8 cellular contexts compared by ENCODE assay signal in the genomic region with DNA sequence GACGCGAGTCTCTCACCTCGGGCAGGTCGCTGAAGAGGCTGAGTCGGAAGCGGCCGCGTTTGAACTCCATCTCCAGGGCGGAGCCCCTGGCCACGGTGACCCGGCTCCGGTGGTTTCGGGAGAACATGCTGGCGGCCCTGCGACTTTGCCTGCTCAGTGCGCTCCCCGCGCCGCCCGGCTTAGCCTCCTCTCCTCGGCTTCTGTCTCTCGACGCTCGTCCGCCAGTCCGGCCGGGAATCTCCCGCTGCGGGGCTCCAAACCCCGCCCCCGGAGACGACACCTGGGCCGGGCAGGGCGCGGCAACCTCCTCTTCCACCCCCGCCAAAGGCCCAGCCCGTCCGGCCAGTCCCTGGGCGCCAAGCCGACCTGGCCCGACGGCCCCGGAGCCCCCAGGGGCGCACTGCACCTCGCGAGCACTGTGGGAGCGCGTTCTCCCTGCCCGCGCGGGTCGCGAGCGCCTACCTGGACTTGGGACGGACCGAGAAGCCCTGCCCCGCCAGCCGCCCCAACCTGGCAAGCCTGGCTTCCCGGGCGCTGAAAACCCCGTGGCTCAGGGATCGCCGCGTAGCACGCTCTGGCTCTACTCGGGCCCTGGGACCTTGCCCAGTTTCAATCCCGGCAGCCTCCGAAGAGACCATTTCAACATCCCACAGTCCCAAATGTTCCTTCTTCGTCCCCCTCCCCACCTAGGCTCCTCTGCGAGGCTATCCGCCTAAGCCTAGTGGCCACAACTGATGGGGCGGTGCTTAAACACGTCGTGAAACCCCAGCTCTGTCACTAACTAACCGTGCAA. TPM values are rescaled to one million over a fixed set of nuclear protein-coding genes. Genes with fewer than 3 reads are reported as not detected.
DNase-seq lines count a peak whose midpoint lies in the region; ATAC-seq and TF ChIP-seq lines count a peak whose summit lies in the region.

A gene with protein sequence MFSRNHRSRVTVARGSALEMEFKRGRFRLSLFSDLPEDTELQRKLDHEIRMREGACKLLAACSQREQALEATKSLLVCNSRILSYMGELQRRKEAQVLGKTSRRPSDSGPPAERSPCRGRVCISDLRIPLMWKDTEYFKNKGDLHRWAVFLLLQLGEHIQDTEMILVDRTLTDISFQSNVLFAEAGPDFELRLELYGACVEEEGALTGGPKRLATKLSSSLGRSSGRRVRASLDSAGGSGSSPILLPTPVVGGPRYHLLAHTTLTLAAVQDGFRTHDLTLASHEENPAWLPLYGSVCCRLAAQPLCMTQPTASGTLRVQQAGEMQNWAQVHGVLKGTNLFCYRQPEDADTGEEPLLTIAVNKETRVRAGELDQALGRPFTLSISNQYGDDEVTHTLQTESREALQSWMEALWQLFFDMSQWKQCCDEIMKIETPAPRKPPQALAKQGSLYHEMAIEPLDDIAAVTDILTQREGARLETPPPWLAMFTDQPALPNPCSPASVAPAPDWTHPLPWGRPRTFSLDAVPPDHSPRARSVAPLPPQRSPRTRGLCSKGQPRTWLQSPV (minus strand): TSS at position 248 of the 793 bp plus-strand sequence. CDS start 121 bp downstream, at position 127.

- peak within 1 kb of the TSS in 1 of 2 donors; percentile 14 for H3K27ac Mint-ChIP-seq in activated naive CD4-positive, alpha-beta T cell treated with anti-CD3 and anti-CD28 coated beads, Interleukin-2, amount 50 U/mL, for 72 hours

- peak; percentile 69 for DNase-seq in NCI-H748 (lab: John Stamatoyannopoulos, UW; ENCODE audit: unreplicated experiment)
- no peak for DNase-seq in NCI-H748 treated with DMSO at 0.1 percent for 48 hours (lab: John Stamatoyannopoulos, UW)
- no peak for DNase-seq in M059J (ENCODE audit: low read depth)
- DNase-seq in activated naive CD4-positive, alpha-beta T cell treated with anti-CD3 and anti-CD28 coated beads, Interleukin-2, amount 50 U/mL, for 72 hours (ENCODE audit: low spot score in 2 of 2): no peak
- DNase-seq in left cardiac atrium: peak; percentile 68
- peak in 1 of 2 donors; percentile 47 for DNase-seq in psoas muscle
- DNase-seq in KG1 (lab: John Stamatoyannopoulos, UW): no peak

- intact Hi-C loops in left cardiac atrium (cut with DNase I): no loop called here
- intact Hi-C loops in psoas muscle (cut with DNase I): no loop called here

- no peak for TF ChIP-seq CTCF in psoas muscle (IDR thresholded peaks at IDR 0.05)

- H3K4me1 ChIP-seq in psoas muscle: no peaks in the 10 kb centered on the region

- peaks cover 0 to 27% (median 15%) of the 10 kb centered on the region in 3 donors for H3K27me3 ChIP-seq in psoas muscle (ENCODE audit: insufficient read depth in 3 of 3, low read length in 2 of 3)

- H3K9me3 ChIP-seq in psoas muscle: no peaks in the 10 kb centered on the region

- H3K27ac ChIP-seq in psoas muscle: peak within 1 kb of the TSS; percentile 70

- WGBS in psoas muscle, 3 donors: 13 to 28% (median 25%) methylated on average over 55 to 75 of the region's 75 CpGs

- no peaks in the 10 kb centered on the region for H3K36me3 ChIP-seq in psoas muscle (ENCODE audit: insufficient read depth in 1 of 2, low read depth in 1 of 2)

- peaks cover 0 to 5% of the 10 kb centered on the region in 2 donors for H3K36me3 Mint-ChIP-seq in activated naive CD4-positive, alpha-beta T cell treated with anti-CD3 and anti-CD28 coated beads, Interleukin-2, amount 50 U/mL, for 72 hours

- no peaks in the 10 kb centered on the region for H3K9me3 Mint-ChIP-seq in activated naive CD4-positive, alpha-beta T cell treated with anti-CD3 and anti-CD28 coated beads, Interleukin-2, amount 50 U/mL, for 72 hours

- H3K4me3 ChIP-seq in psoas muscle: peak within 1 kb of the TSS; percentile 64

- ATAC-seq in activated naive CD4-positive, alpha-beta T cell treated with anti-CD3 and anti-CD28 coated beads, Interleukin-2, amount 50 U/mL, for 72 hours: peak; percentile 47 to 86
- ATAC-seq in left cardiac atrium (peak; percentile 14 to 30), psoas muscle (peak in 2 of 4 donors; percentile 17 to 28), GM19452 (IDR thresholded peaks at IDR 0.05; ENCODE audit: unreplicated experiment) (no peak)

RNA-seq across cellular contexts. Expression of the gene that starts here (rescaled TPM):
- total RNA-seq in M059J (2014; rRNA removed; shearing (Covaris generic)): 10.5 and 12.1 TPM in 2 replicates
- total RNA-seq in activated naive CD4-positive, alpha-beta T cell treated with anti-CD3 and anti-CD28 coated beads, Interleukin-2, amount 50 U/mL, for 72 hours: 1 to 10 TPM in 1 of 2 donors, under 1 TPM in 1; 0.91 to 4.6 TPM
- total RNA-seq in left cardiac atrium (10 to 100 TPM; 14.1 to 18.7 TPM), psoas muscle (10 to 100 TPM in 2 of 4 donors, 1 to 10 TPM in 2; 6.0 to 18.8 (median 9.0) TPM)
- 10 to 100 TPM in 1 of 3 donors, 1 to 10 TPM in 2; 3.1 to 12.1 (median 6.6) TPM for polyA plus RNA-seq in psoas muscle

Comparison
In these comparisons a context has a peak if more than half of its experiments do, and no peak if none do; other contexts are left out.
1. DNase-seq: peak in NCI-H748 (single experiment) and left cardiac atrium (single experiment); none in NCI-H748 treated with DMSO at 0.1 percent for 48 hours (single experiment), M059J (single experiment), activated naive CD4-positive, alpha-beta T cell treated with anti-CD3 and anti-CD28 coated beads, Interleukin-2, amount 50 U/mL, for 72 hours (0 of 2) and KG1 (single experiment).